Comparison of ENCODE assay signal across 15 cellular contexts in the genomic region with DNA sequence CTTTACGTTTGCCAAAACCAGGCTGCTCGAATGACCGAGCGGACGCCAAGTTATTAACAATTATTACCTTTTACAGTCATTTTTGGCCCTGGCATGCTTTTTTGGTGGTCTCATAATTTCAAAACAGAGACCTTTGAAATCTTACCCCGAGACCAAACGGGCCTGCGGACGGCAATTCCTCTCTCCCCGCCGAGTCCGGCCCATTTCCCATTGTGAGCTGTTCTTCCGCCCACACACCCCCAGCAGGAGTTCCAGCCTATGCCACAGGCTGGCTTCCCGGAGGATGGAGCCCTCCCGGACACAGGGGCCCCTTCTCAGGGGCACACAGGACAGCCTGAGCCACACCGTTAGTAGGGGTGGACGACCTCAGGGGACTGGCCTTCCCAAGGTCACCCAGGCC.
"Had no signal": no experiment of that assay in that cellular context is flagged by ENCODE, and none has a peak within 500 bp of the region (broad histone marks: within the 10 kb centered on the region; RNA-seq: fewer than 3 reads in every experiment).

No MANE protein-coding gene starts in this region.

- H3K27ac ChIP-seq: adrenal gland, gastrocnemius medialis, heart right ventricle, ovary had no signal

- DNase-seq: activated CD4-positive, alpha-beta memory T cell treated with anti-CD3 and anti-CD28 coated beads for 36 hours; activated CD4-positive, alpha-beta T cell treated with anti-CD3 and anti-CD28 coated beads for 1 hour; activated T-cell treated with anti-CD3 and anti-CD28 coated beads, Interleukin-2, amount 50 U/mL, for 48 hours; adrenal gland; erythroblast; gastrocnemius medialis; heart right ventricle; naive thymus-derived CD8-positive, alpha-beta T cell; ovary had no signal

- H3K36me3 ChIP-seq: adrenal gland, gastrocnemius medialis, heart right ventricle, ovary had no signal

- H3K4me3 ChIP-seq: adrenal gland, gastrocnemius medialis, heart right ventricle, ovary had no signal

- H3K36me3 Mint-ChIP-seq: activated CD4-positive, alpha-beta memory T cell treated with anti-CD3 and anti-CD28 coated beads for 36 hours; activated naive CD4-positive, alpha-beta T cell treated with anti-CD3 and anti-CD28 coated beads, Interleukin-2, amount 50 U/mL, for 24 hours; memory B cell had no signal

- H3K27ac Mint-ChIP-seq: activated CD4-positive, alpha-beta memory T cell treated with anti-CD3 and anti-CD28 coated beads for 36 hours; activated naive CD4-positive, alpha-beta T cell treated with anti-CD3 and anti-CD28 coated beads, Interleukin-2, amount 50 U/mL, for 24 hours; dendritic cell treated with granulocyte-macrophage colony-stimulating factor and Interleukin-4, amounts not matched to agents 40 ng/mL and 50 ng/mL, for 4 days; memory B cell; stimulated activated effector memory CD8-positive, alpha-beta T cell treated with anti-CD3 and anti-CD28 coated beads, Interleukin-12 subunit alpha, Interleukin-12 subunit beta, amount 100 ng/mL, for 72 hours had no signal

- H3K27me3 ChIP-seq: adrenal gland, heart right ventricle, ovary had no signal

- H3K9me3 Mint-ChIP-seq: activated naive CD4-positive, alpha-beta T cell treated with anti-CD3 and anti-CD28 coated beads, Interleukin-2, amount 50 U/mL, for 24 hours had no signal

- H3K4me3 Mint-ChIP-seq: activated CD4-positive, alpha-beta memory T cell treated with anti-CD3 and anti-CD28 coated beads for 36 hours; activated naive CD4-positive, alpha-beta T cell treated with anti-CD3 and anti-CD28 coated beads, Interleukin-2, amount 50 U/mL, for 24 hours; dendritic cell treated with granulocyte-macrophage colony-stimulating factor and Interleukin-4, amounts not matched to agents 40 ng/mL and 50 ng/mL, for 4 days; memory B cell; naive thymus-derived CD8-positive, alpha-beta T cell; stimulated activated effector memory CD8-positive, alpha-beta T cell treated with anti-CD3 and anti-CD28 coated beads, Interleukin-12 subunit alpha, Interleukin-12 subunit beta, amount 100 ng/mL, for 72 hours had no signal

- H3K4me1 ChIP-seq: adrenal gland, gastrocnemius medialis, heart right ventricle had no signal

- ATAC-seq: gastrocnemius medialis; heart right ventricle; left lobe of liver; naive thymus-derived CD8-positive, alpha-beta T cell; stimulated activated effector memory CD8-positive, alpha-beta T cell treated with anti-CD3 and anti-CD28 coated beads, Interleukin-12 subunit alpha, Interleukin-12 subunit beta, amount 100 ng/mL, for 72 hours had no signal

- H3K9me3 ChIP-seq: adrenal gland, gastrocnemius medialis had no signal

- H3K27me3 Mint-ChIP-seq: activated CD4-positive, alpha-beta memory T cell treated with anti-CD3 and anti-CD28 coated beads for 36 hours; activated naive CD4-positive, alpha-beta T cell treated with anti-CD3 and anti-CD28 coated beads, Interleukin-2, amount 50 U/mL, for 24 hours; dendritic cell treated with granulocyte-macrophage colony-stimulating factor and Interleukin-4, amounts not matched to agents 40 ng/mL and 50 ng/mL, for 4 days; memory B cell; naive thymus-derived CD8-positive, alpha-beta T cell had no signal

- FAIRE-seq: keratinocyte had no signal

- H3K4me1 Mint-ChIP-seq: activated naive CD4-positive, alpha-beta T cell treated with anti-CD3 and anti-CD28 coated beads, Interleukin-2, amount 50 U/mL, for 24 hours had no signal
